ENCODE assay signal across 9 cellular contexts in genomic region chr19:53102701-53103140, GRCh38. TPM values are rescaled to one million over a fixed set of nuclear protein-coding genes. Genes with fewer than 3 reads are reported as not detected.
DNase-seq lines count a peak whose midpoint lies in the region; ATAC-seq and TF ChIP-seq lines count a peak whose summit lies in the region.
"Had no signal": no experiment of that assay in that cellular context is flagged by ENCODE, and none has a peak within 500 bp of the region (broad histone marks: within the 10 kb centered on the region; RNA-seq: fewer than 3 reads in every experiment).

No MANE protein-coding gene starts in this region.

- CTCF ChIA-PET in Calu3 (lab: Charles Lee), result no interaction called here

- H3K27me3 ChIP-seq in GM23338 (ENCODE audit: insufficient read depth) (no peaks in the 10 kb centered on the region), foreskin keratinocyte (no peaks in the 10 kb centered on the region), osteoblast (ENCODE audit: insufficient read depth, low read length) (no peaks in the 10 kb centered on the region), aorta (ENCODE audit: control insufficient read depth in 1 of 2, insufficient read depth in 2 of 2, low read length in 1 of 2) (no peaks in the 10 kb centered on the region)

- peak; percentile 62 for ATAC-seq in GM23338
- peak; percentile 5 to 20 for ATAC-seq in activated T-cell treated with anti-CD3 and anti-CD28 coated beads, Interleukin-2, amount 50 U/mL, for 72 hours (replicated peaks in 1 of 2)
- ATAC-seq in foreskin keratinocyte, result peak; percentile 62
- peak; percentile 39 for ATAC-seq in aorta (ENCODE audit: low FRiP score)
- ATAC-seq in GM19455 (IDR thresholded peaks at IDR 0.05; ENCODE audit: unreplicated experiment), result no peak

- H3K4me3 Mint-ChIP-seq in Calu3 (ENCODE audit: low read depth, unreplicated experiment) (peak overlapping the region; percentile 70), GM23338 (peak overlapping the region; percentile 85)
- peak overlapping the region; percentile 85 to 92 for H3K4me3 Mint-ChIP-seq in activated T-cell treated with anti-CD3 and anti-CD28 coated beads, Interleukin-2, amount 50 U/mL, for 72 hours

- H3K4me3 ChIP-seq in GM23338 (peak overlapping the region; percentile 97), NB4 (ENCODE audit: low read depth, low read length) (peak overlapping the region; percentile 74), osteoblast (ENCODE audit: insufficient read depth, low read length) (peak overlapping the region; percentile 98), aorta (ENCODE audit: low read length in 2 of 2) (peak overlapping the region; percentile 61 to 78)

- intact Hi-C loops in Calu3 (cut with micrococcal nuclease; ENCODE audit: unreplicated experiment) (no loop called here), aorta (cut with DNase I) (loop anchor here in 1 of 2 donors (2.0 to 5.0 kb wide), 2 partner anchors 30 to 90 kb away; partner anchors contain the start of genes ZNF415 and ZNF665)

- BruUV-seq in Calu3 (replicated peaks; lab: Mats Ljungman, UMichigan), result TSS peak; percentile 71

- H3K4me2 ChIP-seq in GM23338 (peak overlapping the region; percentile 100), osteoblast (ENCODE audit: insufficient read depth, low read length) (peak overlapping the region; percentile 100)

- H3K27me3 Mint-ChIP-seq in Calu3 (ENCODE audit: unreplicated experiment), result no peaks in the 10 kb centered on the region
- H3K27me3 Mint-ChIP-seq in GM23338 (ENCODE audit: insufficient read depth, low read depth, poor library complexity), result peaks cover 8% of the 10 kb centered on the region
- no peaks in the 10 kb centered on the region for H3K27me3 Mint-ChIP-seq in activated T-cell treated with anti-CD3 and anti-CD28 coated beads, Interleukin-2, amount 50 U/mL, for 72 hours (ENCODE audit: low read depth)

- WGBS in aorta, 2 donors, result 0 to 1% methylated on average over 27 to 28 of the region's 28 CpGs

- H3K9me3 ChIP-seq in osteoblast (ENCODE audit: low read depth, low read length) (no peaks in the 10 kb centered on the region), aorta (ENCODE audit: control insufficient read depth, low read length) (no peaks in the 10 kb centered on the region)

- peak overlapping the region; percentile 93 for H3K27ac ChIP-seq in GM23338 (ENCODE audit: low read depth)
- peak overlapping the region; percentile 42 for H3K27ac ChIP-seq in foreskin keratinocyte
- H3K27ac ChIP-seq in osteoblast (ENCODE audit: low read depth, low read length), result peak overlapping the region; percentile 94
- peak overlapping the region; percentile 49 to 58 for H3K27ac ChIP-seq in aorta (ENCODE audit: low read depth in 1 of 2, low read length in 2 of 2)

- H3K9me3 Mint-ChIP-seq in Calu3 (ENCODE audit: low read depth, unreplicated experiment) (peaks cover 19% of the 10 kb centered on the region), GM23338 (no peaks in the 10 kb centered on the region; the same call in 2 of the 3 replicates)
- peaks cover 0 to 5% of the 10 kb centered on the region in 2 donors for H3K9me3 Mint-ChIP-seq in activated T-cell treated with anti-CD3 and anti-CD28 coated beads, Interleukin-2, amount 50 U/mL, for 72 hours

- TF ChIP-seq CTCF in Calu3 (IDR thresholded peaks at IDR 0.05; ENCODE audit: unreplicated experiment) (no peak), GM23338 (conservative IDR thresholded peaks at IDR 0.05; ENCODE audit: low read depth in 2 of 2) (no peak), NB4 (IDR thresholded peaks at IDR 0.05; ENCODE audit: low read depth, low read length) (no peak), foreskin keratinocyte (conservative IDR thresholded peaks at IDR 0.05) (no peak), osteoblast (IDR thresholded peaks at IDR 0.05; ENCODE audit: extremely low read depth, low read depth, low read length) (no peak)

- peaks cover 44% of the 10 kb centered on the region for H3K79me2 ChIP-seq in GM23338 (replicated peaks; ENCODE audit: insufficient read depth)
- H3K79me2 ChIP-seq in osteoblast (ENCODE audit: insufficient read depth, low read length), result peaks cover 45% of the 10 kb centered on the region

- H3K4me1 Mint-ChIP-seq in Calu3 (ENCODE audit: low read depth, unreplicated experiment) (no peaks in the 10 kb centered on the region), GM23338 (peaks cover 19% of the 10 kb centered on the region)
- peaks cover 30% of the 10 kb centered on the region for H3K4me1 Mint-ChIP-seq in activated T-cell treated with anti-CD3 and anti-CD28 coated beads, Interleukin-2, amount 50 U/mL, for 72 hours (ENCODE audit: low read depth)

- H2AFZ ChIP-seq in GM23338 (peak overlapping the region; percentile 92), osteoblast (ENCODE audit: low read length) (peak overlapping the region; percentile 96)

- H3K9me2 ChIP-seq in GM23338 (ENCODE audit: insufficient read depth), result no peaks in the 10 kb centered on the region

- no peak for TF ChIP-seq POLR2A in NB4 (IDR thresholded peaks at IDR 0.05; ENCODE audit: extremely low read depth, insufficient read length)

- peaks cover 15% of the 10 kb centered on the region for H4K20me1 ChIP-seq in GM23338 (replicated peaks; ENCODE audit: insufficient read depth)
- H4K20me1 ChIP-seq in osteoblast (ENCODE audit: insufficient read depth, low read length), result peaks cover 21% of the 10 kb centered on the region

- H3K36me3 Mint-ChIP-seq in Calu3 (ENCODE audit: insufficient read depth, unreplicated experiment), result peaks cover 25% of the 10 kb centered on the region
- peaks cover 9% of the 10 kb centered on the region for H3K36me3 Mint-ChIP-seq in GM23338 (ENCODE audit: low read depth)
- H3K36me3 Mint-ChIP-seq in activated T-cell treated with anti-CD3 and anti-CD28 coated beads, Interleukin-2, amount 50 U/mL, for 72 hours (ENCODE audit: insufficient read depth in 2 of 2), result peaks cover 27 to 33% of the 10 kb centered on the region in 2 donors

- H3F3A ChIP-seq in GM23338 (replicated peaks; ENCODE audit: low read depth), result no peaks in the 10 kb centered on the region

- H3K27ac Mint-ChIP-seq in Calu3 (ENCODE audit: unreplicated experiment) (peak overlapping the region; percentile 19), GM23338 (peak overlapping the region; percentile 94)
- H3K27ac Mint-ChIP-seq in activated T-cell treated with anti-CD3 and anti-CD28 coated beads, Interleukin-2, amount 50 U/mL, for 72 hours, result peak overlapping the region; percentile 78

- DNase-seq in Calu3 (peak; percentile 5), GM23338 (ENCODE audit: low spot score) (peak; percentile 55), NB4 (ENCODE audit: low read depth) (peak; percentile 56), foreskin keratinocyte (peak in 1 of 2 donors; percentile 26), osteoblast (ENCODE audit: insufficient read length, low spot score, missing footprints) (peak; percentile 84), aorta (peak; percentile 64 to 79)
- DNase-seq in activated T-cell treated with anti-CD3 and anti-CD28 coated beads, Interleukin-2, amount 50 U/mL, for 72 hours, result peak; percentile 26 to 50

- H3K36me3 ChIP-seq in GM23338 (ENCODE audit: insufficient read depth) (no peaks in the 10 kb centered on the region; the same call in 1 of the 2 replicates), osteoblast (ENCODE audit: insufficient read depth, low read length) (no peaks in the 10 kb centered on the region), aorta (ENCODE audit: control insufficient read depth in 1 of 2, insufficient read depth in 2 of 2, low read length in 1 of 2) (no peaks in the 10 kb centered on the region)

- H3K4me1 ChIP-seq in GM23338 (ENCODE audit: insufficient read depth) (peaks cover 13% of the 10 kb centered on the region), foreskin keratinocyte (no peaks in the 10 kb centered on the region), osteoblast (ENCODE audit: insufficient read depth, low read length) (peaks cover 12% of the 10 kb centered on the region), aorta (ENCODE audit: control insufficient read depth in 1 of 2, insufficient read depth in 2 of 2, low read length in 2 of 2) (no peaks in the 10 kb centered on the region)

TF ChIP-seq in GM23338, 12 proteins besides CTCF, POLR2A, EP300 and RAD21:
- TF ChIP-seq ZNF114 (CRISPR knock-in tag; IDR thresholded peaks at IDR 0.05) (no peak), CREB1 (CRISPR knock-in tag; IDR thresholded peaks at IDR 0.05; ENCODE audit: low read depth) (no peak), POLR2AphosphoS5 (IDR thresholded peaks at IDR 0.05; ENCODE audit: low read depth) (no peak)

RNA-seq across cellular contexts. Expression of gene ZNF160, which starts 0.5 kb away (rescaled TPM):
- total RNA-seq in Calu3 (2022), result 7.7 and 7.8 TPM in 2 replicates
- total RNA-seq in GM23338 (2014; rRNA removed; shearing (Covaris generic)), result 37.6 and 48.7 TPM in 2 replicates
- polyA plus RNA-seq in GM23338 (2016; fragmentation: Nextera tagmentation; extraction: Ambion mirVana), result 12.5 and 16.9 TPM in 2 replicates
- total RNA-seq in activated T-cell treated with anti-CD3 and anti-CD28 coated beads, Interleukin-2, amount 50 U/mL, for 72 hours, result 10 to 100 TPM; 25.2 to 30.4 TPM
- total RNA-seq in foreskin keratinocyte, result 10.1 and 12.8 TPM in 2 replicates
- 2.1 and 2.2 TPM in 2 replicates for polyA plus RNA-seq in foreskin keratinocyte
- 47.7 and 51.8 TPM in 2 replicates for total RNA-seq in osteoblast
- 10 to 100 TPM; 32.5 to 61.0 TPM for total RNA-seq in aorta
- polyA plus RNA-seq in aorta, result 10 to 100 TPM in 1 of 2 donors, 1 to 10 TPM in 1; 4.6 to 19.5 TPM

RNA-seq across cellular contexts. Expression of gene ZNF415, which starts 30.0 kb away (rescaled TPM):
- not detected in 2 replicates for total RNA-seq in Calu3 (2022)
- total RNA-seq in GM23338 (2014; rRNA removed; shearing (Covaris generic)), result 3.9 and 9.3 TPM in 2 replicates
- 7.9 and 9.2 TPM in 2 replicates for polyA plus RNA-seq in GM23338 (2016; fragmentation: Nextera tagmentation; extraction: Ambion mirVana)
- 1 to 10 TPM; 3.4 to 5.2 TPM for total RNA-seq in activated T-cell treated with anti-CD3 and anti-CD28 coated beads, Interleukin-2, amount 50 U/mL, for 72 hours
- total RNA-seq in foreskin keratinocyte, result 2.5 and 5.0 TPM in 2 replicates
- polyA plus RNA-seq in foreskin keratinocyte, result 1.6 and 2.2 TPM in 2 replicates
- total RNA-seq in osteoblast, result 7.6 and 11.2 TPM in 2 replicates
- 10 to 100 TPM in 1 of 2 donors, 1 to 10 TPM in 1; 8.8 to 10.3 TPM for total RNA-seq in aorta
- polyA plus RNA-seq in aorta, result 1 to 10 TPM; 5.0 to 9.0 TPM

RNA-seq across cellular contexts. Expression of gene ZNF347, which starts 56.1 kb away (rescaled TPM):
- not detected in 2 replicates for total RNA-seq in Calu3 (2022)
- 10.8 and 11.9 TPM in 2 replicates for total RNA-seq in GM23338 (2014; rRNA removed; shearing (Covaris generic))
- 3.4 and 4.6 TPM in 2 replicates for polyA plus RNA-seq in GM23338 (2016; fragmentation: Nextera tagmentation; extraction: Ambion mirVana)
- total RNA-seq in activated T-cell treated with anti-CD3 and anti-CD28 coated beads, Interleukin-2, amount 50 U/mL, for 72 hours, result 1 to 10 TPM; 4.7 to 6.5 TPM
- 6.7 and 7.5 TPM in 2 replicates for total RNA-seq in foreskin keratinocyte
- polyA plus RNA-seq in foreskin keratinocyte, result 1.4 and 1.8 TPM in 2 replicates
- 9.0 and 12.4 TPM in 2 replicates for total RNA-seq in osteoblast
- 10 to 100 TPM; 14.2 to 19.8 TPM for total RNA-seq in aorta
- polyA plus RNA-seq in aorta, result 1 to 10 TPM; 2.0 to 3.6 TPM

RNA-seq across cellular contexts. Expression of gene ERVV-2, which starts 58.2 kb away (rescaled TPM):
- total RNA-seq in Calu3 (2022) (not detected in 2 replicates), foreskin keratinocyte (not detected in 2 replicates), osteoblast (not detected in 2 replicates), aorta (not detected)
- total RNA-seq in GM23338 (2014; rRNA removed; shearing (Covaris generic)), result 0.87 and 1.4 TPM in 2 replicates
- polyA plus RNA-seq in GM23338 (2016; fragmentation: Nextera tagmentation; extraction: Ambion mirVana) (0.59 and 0.74 TPM in 2 replicates), foreskin keratinocyte (not detected in 2 replicates), aorta (not detected)
- not detected for total RNA-seq in activated T-cell treated with anti-CD3 and anti-CD28 coated beads, Interleukin-2, amount 50 U/mL, for 72 hours
- total RNA-seq: T-helper 1 cell treated with Interleukin-12 subunit alpha and Interleukin-12 subunit beta and Interleukin-4 antibody, amounts not matched to agents 30 ng/mL and 1 ng/mL, for 36 hours had no signal

Comparison
In these comparisons a context has a peak if more than half of its experiments do, and no peak if none do; other contexts are left out.
1. H3K27ac Mint-ChIP-seq: peak in every context shown above with its lines; median percentile 94 in GM23338; 78 in activated T-cell treated with anti-CD3 and anti-CD28 coated beads, Interleukin-2, amount 50 U/mL, for 72 hours; 19 in Calu3.
2. H3K27ac ChIP-seq: peak in every context shown above with its lines; median percentile 94 in osteoblast; 93 in GM23338; 54 in aorta; 42 in foreskin keratinocyte.